Comparison of ENCODE assay signal across 33 cellular contexts in the genomic region with DNA sequence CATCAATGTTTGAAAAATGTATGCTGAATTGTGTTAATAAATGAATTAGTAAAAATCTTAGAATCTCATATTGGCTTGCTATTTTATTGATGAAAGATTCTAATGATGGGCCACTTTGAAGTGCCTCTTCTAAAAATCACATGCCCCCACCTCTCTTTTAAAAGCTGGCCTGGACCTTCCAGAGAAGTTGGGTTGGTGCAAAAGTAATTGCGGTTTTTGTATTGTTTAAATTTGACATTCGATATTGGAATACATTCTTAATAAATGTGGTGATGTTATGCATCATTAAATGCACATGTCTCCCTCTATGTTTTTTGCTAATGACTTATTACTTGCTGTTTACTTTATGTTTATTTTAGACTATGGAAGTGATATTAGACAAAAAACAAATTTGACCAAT.
"Had no signal": no experiment of that assay in that cellular context is flagged by ENCODE, and none has a peak within 500 bp of the region (broad histone marks: within the 10 kb centered on the region; RNA-seq: fewer than 3 reads in every experiment).

No MANE protein-coding gene starts in this region.

- H3K4me1 ChIP-seq: adrenal gland, ascending aorta, body of pancreas, breast epithelium had no signal

- FAIRE-seq: astrocyte, bronchial epithelial cell had no signal

- H3K9me3 ChIP-seq: adrenal gland, ascending aorta, body of pancreas, breast epithelium had no signal

- H3K4me3 ChIP-seq: adrenal gland, ascending aorta, body of pancreas, breast epithelium, cardiac muscle cell had no signal

- ATAC-seq: activated naive CD4-positive, alpha-beta T cell treated with anti-CD3 and anti-CD28 coated beads, Interleukin-2, amount 50 U/mL, for 72 hours; activated naive CD8-positive, alpha-beta T cell treated with anti-CD3 and anti-CD28 coated beads, Interleukin-2, amount 50 U/mL, for 24 hours; activated T-cell treated with anti-CD3 and anti-CD28 coated beads, Interleukin-2, amount 50 U/mL, for 4 hours; activated T-cell treated with anti-CD3 and anti-CD28 coated beads, Interleukin-2, amount 50 U/mL, for 72 hours; activated T-helper 17 cell treated with anti-CD3 and anti-CD28 coated beads, Interleukin-2, amount 50 U/mL, for 72 hours; body of pancreas had no signal

- DNase-seq: activated effector memory CD4-positive, alpha-beta T cell treated with anti-CD3 and anti-CD28 coated beads, Interleukin-2, amount 50 U/mL, for 16 hours; activated effector memory CD4-positive, alpha-beta T cell treated with Interleukin-2 at 50 U/mL for 16 hours; activated gamma-delta T cell; activated gamma-delta T cell treated with Interleukin-2 at 50 U/mL for 16 hours; activated naive CD4-positive, alpha-beta T cell; activated naive CD4-positive, alpha-beta T cell treated with anti-CD3 and anti-CD28 coated beads for 36 hours; activated naive CD4-positive, alpha-beta T cell treated with anti-CD3 and anti-CD28 coated beads, Interleukin-2, amount 10 ng/mL, durations not matched to agents 7 days and 5 days; activated naive CD4-positive, alpha-beta T cell treated with anti-CD3 and anti-CD28 coated beads, Interleukin-2, amount 50 U/mL, for 16 hours; activated naive CD4-positive, alpha-beta T cell treated with Interleukin-2 at 50 U/mL for 16 hours; activated naive CD8-positive, alpha-beta T cell treated with anti-CD3 and anti-CD28 coated beads for 36 hours; activated naive CD8-positive, alpha-beta T cell treated with anti-CD3 and anti-CD28 coated beads, Interleukin-2, amount 10 ng/mL, durations not matched to agents 7 days and 5 days; activated naive CD8-positive, alpha-beta T cell treated with anti-CD3 and anti-CD28 coated beads, Interleukin-2, amount 50 U/mL, for 24 hours; activated T-cell treated with anti-CD3 and anti-CD28 coated beads, Interleukin-2, amount 50 U/mL, for 24 hours; activated T-cell treated with anti-CD3 and anti-CD28 coated beads, Interleukin-2, amount 50 U/mL, for 4 hours; activated T-cell treated with anti-CD3 and anti-CD28 coated beads, Interleukin-2, amount 50 U/mL, for 48 hours; activated T-cell treated with anti-CD3 and anti-CD28 coated beads, Interleukin-2, amount 50 U/mL, for 72 hours; adrenal gland; amniotic stem cell; amygdala; anterior cingulate cortex; aorta; body of pancreas; brain microvascular endothelial cell; caudate nucleus; central memory CD4-positive, alpha-beta T cell; cerebellar nuclear complex had no signal

- H3K27ac ChIP-seq: adrenal gland, ascending aorta, body of pancreas, brain microvascular endothelial cell, breast epithelium, cardiac muscle cell had no signal

- H3K27me3 ChIP-seq: ascending aorta, body of pancreas, brain microvascular endothelial cell, breast epithelium had no signal

- H3K36me3 ChIP-seq: adrenal gland, ascending aorta, brain microvascular endothelial cell, breast epithelium, cardiac muscle cell had no signal
